Comparison of ENCODE assay signal across 1 cellular context in the genomic region with DNA sequence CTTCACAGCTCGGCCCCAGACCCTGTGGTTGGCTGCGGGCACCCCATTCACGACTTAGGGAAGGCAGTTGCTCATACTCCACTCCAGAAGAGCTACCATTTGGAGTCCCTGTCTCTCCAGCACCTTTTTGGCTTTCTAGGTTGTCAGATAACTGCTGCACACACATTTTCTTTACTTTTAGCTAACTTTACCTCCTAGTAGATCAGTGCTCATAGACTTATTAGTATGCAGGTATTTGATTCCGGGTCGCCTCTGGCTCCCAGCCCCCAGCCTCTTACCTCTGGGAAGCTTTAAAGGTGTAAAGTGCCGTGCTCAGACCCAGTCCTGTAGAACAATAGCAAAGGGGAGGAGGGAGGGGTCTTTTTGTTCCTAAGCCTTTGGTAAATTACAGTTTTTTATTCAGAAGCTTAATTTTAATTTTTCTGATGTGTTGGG.
TF ChIP-seq lines count a peak whose summit lies in the region.

No MANE protein-coding gene starts in this region.

TF ChIP-seq in neural cell, 6 proteins besides CTCF, POLR2A, EP300 and RAD21 (continued from another document):
- TF ChIP-seq, protein P1, sequence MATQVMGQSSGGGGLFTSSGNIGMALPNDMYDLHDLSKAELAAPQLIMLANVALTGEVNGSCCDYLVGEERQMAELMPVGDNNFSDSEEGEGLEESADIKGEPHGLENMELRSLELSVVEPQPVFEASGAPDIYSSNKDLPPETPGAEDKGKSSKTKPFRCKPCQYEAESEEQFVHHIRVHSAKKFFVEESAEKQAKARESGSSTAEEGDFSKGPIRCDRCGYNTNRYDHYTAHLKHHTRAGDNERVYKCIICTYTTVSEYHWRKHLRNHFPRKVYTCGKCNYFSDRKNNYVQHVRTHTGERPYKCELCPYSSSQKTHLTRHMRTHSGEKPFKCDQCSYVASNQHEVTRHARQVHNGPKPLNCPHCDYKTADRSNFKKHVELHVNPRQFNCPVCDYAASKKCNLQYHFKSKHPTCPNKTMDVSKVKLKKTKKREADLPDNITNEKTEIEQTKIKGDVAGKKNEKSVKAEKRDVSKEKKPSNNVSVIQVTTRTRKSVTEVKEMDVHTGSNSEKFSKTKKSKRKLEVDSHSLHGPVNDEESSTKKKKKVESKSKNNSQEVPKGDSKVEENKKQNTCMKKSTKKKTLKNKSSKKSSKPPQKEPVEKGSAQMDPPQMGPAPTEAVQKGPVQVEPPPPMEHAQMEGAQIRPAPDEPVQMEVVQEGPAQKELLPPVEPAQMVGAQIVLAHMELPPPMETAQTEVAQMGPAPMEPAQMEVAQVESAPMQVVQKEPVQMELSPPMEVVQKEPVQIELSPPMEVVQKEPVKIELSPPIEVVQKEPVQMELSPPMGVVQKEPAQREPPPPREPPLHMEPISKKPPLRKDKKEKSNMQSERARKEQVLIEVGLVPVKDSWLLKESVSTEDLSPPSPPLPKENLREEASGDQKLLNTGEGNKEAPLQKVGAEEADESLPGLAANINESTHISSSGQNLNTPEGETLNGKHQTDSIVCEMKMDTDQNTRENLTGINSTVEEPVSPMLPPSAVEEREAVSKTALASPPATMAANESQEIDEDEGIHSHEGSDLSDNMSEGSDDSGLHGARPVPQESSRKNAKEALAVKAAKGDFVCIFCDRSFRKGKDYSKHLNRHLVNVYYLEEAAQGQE (IDR thresholded peaks at IDR 0.05; ENCODE audit: borderline replicate concordance), result no peak
- TF ChIP-seq POLR2AphosphoS5 (IDR thresholded peaks at IDR 0.05), result no peak
- no peak for TF ChIP-seq TAF1 (IDR thresholded peaks at IDR 0.05; ENCODE audit: low read depth)
- no peak for TF ChIP-seq EZH2 (IDR thresholded peaks at IDR 0.05; ENCODE audit: borderline replicate concordance, insufficient read depth, low read length, poor library complexity, severe bottlenecking)
TF ChIP-seq in neural cell: peak in this region for 0.
